Comparison of ENCODE assay signal across 8 cellular contexts in the genomic region with DNA sequence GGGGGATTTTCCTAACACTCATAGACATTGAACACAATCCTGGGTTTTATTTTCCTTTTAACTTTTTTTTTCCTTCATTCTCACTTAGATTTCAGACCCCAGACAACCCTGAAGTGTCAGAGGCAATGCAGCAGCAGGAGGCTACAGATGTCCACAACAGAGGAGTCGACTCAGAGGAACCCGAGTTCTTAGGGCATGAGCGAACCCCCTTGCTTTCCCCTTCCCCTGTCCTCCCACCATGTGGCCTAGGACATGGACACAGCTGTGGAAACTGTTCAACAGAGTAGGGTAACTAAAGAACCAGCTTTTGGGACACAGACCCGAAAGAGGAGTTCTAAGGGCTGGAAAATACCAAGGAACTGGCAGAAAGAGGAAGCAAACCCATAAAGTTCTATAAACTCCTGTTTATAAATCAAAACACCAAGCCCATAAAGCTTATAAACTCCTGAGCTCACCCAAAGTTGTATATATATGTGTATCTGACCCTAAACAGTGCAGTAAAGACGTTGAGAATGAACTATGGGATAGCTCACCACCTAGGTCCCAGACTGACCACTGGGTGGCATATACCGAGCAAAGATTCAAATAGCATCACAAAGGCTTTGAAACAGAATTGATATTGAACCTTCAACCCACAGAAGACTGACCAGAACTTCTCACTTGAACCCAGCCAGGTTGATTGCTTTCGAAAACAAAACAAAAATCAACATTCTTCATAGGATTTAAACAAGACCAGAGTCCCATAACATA. TPM values are rescaled to one million over a fixed set of nuclear protein-coding genes. Genes with fewer than 3 reads are reported as not detected.
DNase-seq lines count a peak whose midpoint lies in the region; ATAC-seq, FAIRE-seq and TF ChIP-seq lines count a peak whose summit lies in the region.

No MANE protein-coding gene starts in this region.

- no peaks in the 10 kb centered on the region for H4K20me1 ChIP-seq in GM12878 (ENCODE audit: control insufficient read depth, insufficient read depth)

- SMC1A ChIA-PET in GM12878 (lab: Charles Lee; ENCODE audit: uncharacterized antibody, unreplicated experiment): interaction anchor here (0.8 to 0.9 kb wide), 2 partner anchors 34 to 75 kb away, joined by 3 to 4 read pairs; no protein-coding TSS in a partner anchor

- H3K9ac ChIP-seq in GM12878 (ENCODE audit: control insufficient read depth, insufficient read depth, low read length): no peak overlapping the region

- H3K27me3 ChIP-seq in GM12878 (replicated peaks in 1 of 2; ENCODE audit: control insufficient read depth in 2 of 2, insufficient read depth in 2 of 2, low read length in 1 of 2): 0 out of 4 replicates have a peak, but pooled peaks cover 0 to 2% of the 10 kb centered on the region in 2 experiments
- no peaks in the 10 kb centered on the region for H3K27me3 ChIP-seq in layer of hippocampus (ENCODE audit: control insufficient read depth, insufficient read depth, low read length)

- H3K4me3 ChIP-seq in AG09309 (ENCODE audit: control insufficient read depth, low read depth, low read length): no peak overlapping the region
- no peak overlapping the region for H3K4me3 ChIP-seq in GM12878

- in situ Hi-C loops in GM12878 (cut with MboI): no loop called here

- no peak overlapping the region for H3K4me2 ChIP-seq in GM12878 (ENCODE audit: control insufficient read depth, insufficient read depth)

- intact Hi-C loops in GM12878 (cut with micrococcal nuclease; ENCODE audit: unreplicated experiment): loop anchor here (2.0 to 5.0 kb wide), 2 partner anchors 204 to 255 kb away; no protein-coding TSS in a partner anchor

- CTCF ChIA-PET in GM12878 (lab: Yijun Ruan, JAX): interaction anchor here (0.5 to 4.0 kb wide), 9 partner anchors 10 to 321 kb away, joined by 3 to 45 read pairs (median 6); no protein-coding TSS in a partner anchor

- no peak overlapping the region for H2AFZ ChIP-seq in GM12878 (ENCODE audit: control insufficient read depth, low read depth, low read length)

- BruUV-seq in GM12878 (replicated peaks; lab: Mats Ljungman, UMichigan): no TSS peak

- peak; percentile 95 for ATAC-seq in GM12878
- no peak for ATAC-seq in HG03469 (IDR thresholded peaks at IDR 0.05; ENCODE audit: unreplicated experiment)

- no peaks in the 10 kb centered on the region for H3K36me3 ChIP-seq in GM12878 (ENCODE audit: control insufficient read depth in 2 of 2, insufficient read depth in 2 of 2, low read length in 1 of 2)

- no peaks in the 10 kb centered on the region for H3K9me3 ChIP-seq in GM12878 (replicated peaks; ENCODE audit: control insufficient read depth, insufficient read depth, low read length)

- FAIRE-seq in GM12878 (lab: Jason Lieb, UNC) (no peak), urothelium cell line (lab: Jason Lieb, UNC) (no peak)

- POLR2A ChIA-PET in GM12878 (lab: Charles Lee): no interaction called here

- no peak for DNase-seq in AG09309 (ENCODE audit: low read depth)
- peak; percentile 29 for DNase-seq in HT1080 (ENCODE audit: low read depth)
- no peak for DNase-seq in GM12878 (ENCODE audit: low read depth, low spot score)
- peak; percentile 39 for DNase-seq in urothelium cell line (ENCODE audit: low spot score)
- no peak for DNase-seq in T1000 (lab: John Stamatoyannopoulos, UW)
- DNase-seq in NCI-H748 (lab: John Stamatoyannopoulos, UW; ENCODE audit: unreplicated experiment): no peak

- H3K79me2 ChIP-seq in GM12878 (ENCODE audit: control insufficient read depth, insufficient read depth, low read length): no peaks in the 10 kb centered on the region

- TF ChIP-seq POLR2A in GM12878 (IDR thresholded peaks at IDR 0.05; ENCODE audit: low read depth, low read length): no peak

- TF ChIP-seq CTCF in AG09309 (IDR thresholded peaks at IDR 0.05; ENCODE audit: control insufficient read depth, insufficient read depth, low read depth, low read length, missing control alignments) (peak; percentile 69), GM12878 (IDR thresholded peaks at IDR 0.05 in 2 of 3, conservative IDR thresholded peaks at IDR 0.05 in 1 of 3; ENCODE audit: control insufficient read depth in 2 of 3, extremely low read depth in 1 of 3, insufficient read depth in 1 of 3, low read depth in 3 of 3, low read length in 3 of 3) (peak; percentile 38 to 43 (median 40); a peak in 5 of 6 replicates)

- no peaks in the 10 kb centered on the region for H3K4me1 ChIP-seq in GM12878 (ENCODE audit: control insufficient read depth, insufficient read depth, low read length)

- TF ChIP-seq RAD21 in GM12878 (IDR thresholded peaks at IDR 0.05; ENCODE audit: insufficient read depth, low read depth, low read length): peak; percentile 40

- RAD21 ChIA-PET in GM12878 (lab: Charles Lee; ENCODE audit: unreplicated experiment): interaction anchor here (0.7 to 2.7 kb wide), 5 partner anchors 11 to 1523 kb away, joined by 3 to 19 read pairs (median 5); no protein-coding TSS in a partner anchor

- WGBS in GM12878 (ENCODE audit: insufficient coverage, insufficient replicate concordance, low lambda C conversion rate, missing lambda C conversion rate): 9% methylated on average over 7 of the region's 7 CpGs

- H3K27ac ChIP-seq in GM12878 (ENCODE audit: control insufficient read depth, insufficient read depth) (no peak overlapping the region), layer of hippocampus (ENCODE audit: low read depth, low read length) (peak overlapping the region; percentile 47)

- no peak for TF ChIP-seq EP300 in GM12878 (IDR thresholded peaks at IDR 0.05; ENCODE audit: borderline replicate concordance in 1 of 2, control insufficient read depth in 1 of 2, low read depth in 2 of 2, low read length in 2 of 2)

TF ChIP-seq in GM12878, 131 proteins besides CTCF, POLR2A, EP300 and RAD21 (continues in another document):
- TF ChIP-seq SUPT20H (IDR thresholded peaks at IDR 0.05; ENCODE audit: borderline replicate concordance, control insufficient read depth, low read depth, low read length) (no peak), TARDBP (IDR thresholded peaks at IDR 0.05; ENCODE audit: borderline replicate concordance) (no peak), USF1 (IDR thresholded peaks at IDR 0.05; ENCODE audit: borderline replicate concordance, extremely low read length, insufficient read depth, low read depth, low read length) (no peak)

RNA-seq across cellular contexts. Expression of gene CMTM4, which starts 33.9 kb away (rescaled TPM):
- total RNA-seq in HT1080 (2014; rRNA removed; shearing (Covaris generic)): 27.0 and 34.4 TPM in 2 replicates
- polyA plus RNA-seq in HT1080 (2015; cell fraction: cytosol; rRNA removed): 22.7 and 30.2 TPM in 2 replicates
- 31.0 and 31.1 TPM in 2 replicates for polyA plus RNA-seq in HT1080 (2015; cell fraction: nucleus; rRNA removed)
- 0.38 and 0.88 TPM in 2 replicates for total RNA-seq in GM12878 (2013; cell fraction: nucleolus; rRNA removed)
- total RNA-seq in GM12878 (2014; rRNA removed): 0.11 and 0.16 TPM in 2 replicates
- 0.18 and 0.23 TPM in 2 replicates for total RNA-seq in GM12878 (2014; rRNA removed; fragmentation: Illumina TruSeq; extraction: Trizol)
- 0.21 and 0.53 TPM in 2 replicates for total RNA-seq in GM12878 (2021)
- polyA plus RNA-seq in GM12878 (2011; ENCODE audit: low read depth): 0.07 TPM
- polyA plus RNA-seq in GM12878 (2011; rRNA removed): 0.27 and 0.43 TPM in 2 replicates
- 0.28 and 0.34 TPM in 2 replicates for polyA plus RNA-seq in GM12878 (2011; cell fraction: cytosol; rRNA removed)
- 0.94 and 1.2 TPM in 2 replicates for polyA plus RNA-seq in GM12878 (2011; cell fraction: nucleus; rRNA removed)
- 0.09 and 0.18 TPM in 2 replicates for polyA plus RNA-seq in GM12878 (2012)
- polyA plus RNA-seq in GM12878 (2014; fragmentation: Illumina TruSeq; extraction: Trizol): 0.05 and 0.18 TPM in 2 replicates
- under 1 TPM; 0.02 to 0.08 TPM for polyA plus RNA-seq in GM12878 (2014; fragmentation: Nextera tagmentation; extraction: Ambion mirVana)
- polyA plus RNA-seq in GM12878 (2014; rRNA removed): 0.10 and 0.13 TPM in 2 replicates
- not detected for polyA plus RNA-seq in GM12878 (2016; fragmentation: Nextera tagmentation; extraction: Ambion mirVana)
- polyA minus RNA-seq in GM12878 (2011; rRNA and poly(A)+ RNA removed): 0.21 and 0.73 TPM in 2 replicates
- 0.52 and 0.67 TPM in 2 replicates for polyA minus RNA-seq in GM12878 (2011; cell fraction: cytosol; rRNA and poly(A)+ RNA removed)
- polyA minus RNA-seq in GM12878 (2011; cell fraction: nucleus; rRNA and poly(A)+ RNA removed): 0.12 and 0.38 TPM in 2 replicates

RNA-seq across cellular contexts. Expression of gene CMTM3, which starts 58.1 kb away (rescaled TPM):
- total RNA-seq in HT1080 (2014; rRNA removed; shearing (Covaris generic)): 24.0 and 40.9 TPM in 2 replicates
- polyA plus RNA-seq in HT1080 (2015; cell fraction: cytosol; rRNA removed): 56.1 and 57.6 TPM in 2 replicates
- 23.2 and 25.7 TPM in 2 replicates for polyA plus RNA-seq in HT1080 (2015; cell fraction: nucleus; rRNA removed)
- 11.5 and 12.5 TPM in 2 replicates for total RNA-seq in GM12878 (2013; cell fraction: nucleolus; rRNA removed)
- 11.7 and 12.8 TPM in 2 replicates for total RNA-seq in GM12878 (2014; rRNA removed)
- total RNA-seq in GM12878 (2014; rRNA removed; fragmentation: Illumina TruSeq; extraction: Trizol): 10.9 and 11.7 TPM in 2 replicates
- total RNA-seq in GM12878 (2021): 31.5 and 35.5 TPM in 2 replicates
- polyA plus RNA-seq in GM12878 (2011; ENCODE audit: low read depth): 9.4 TPM
- 28.7 and 47.4 TPM in 2 replicates for polyA plus RNA-seq in GM12878 (2011; rRNA removed)
- 49.0 and 53.8 TPM in 2 replicates for polyA plus RNA-seq in GM12878 (2011; cell fraction: cytosol; rRNA removed)
- polyA plus RNA-seq in GM12878 (2011; cell fraction: nucleus; rRNA removed): 34.3 and 35.4 TPM in 2 replicates
- 13.6 and 14.5 TPM in 2 replicates for polyA plus RNA-seq in GM12878 (2012)
- polyA plus RNA-seq in GM12878 (2014; fragmentation: Illumina TruSeq; extraction: Trizol): 16.0 and 25.2 TPM in 2 replicates
- 10 to 100 TPM in 1 of 2 experiments, 1 to 10 TPM in 1; 5.4 to 16.0 TPM for polyA plus RNA-seq in GM12878 (2014; fragmentation: Nextera tagmentation; extraction: Ambion mirVana)
- polyA plus RNA-seq in GM12878 (2014; rRNA removed): 32.0 and 37.1 TPM in 2 replicates
- polyA plus RNA-seq in GM12878 (2016; fragmentation: Nextera tagmentation; extraction: Ambion mirVana): 10 to 100 TPM; 38.8 to 42.3 TPM
- 23.6 and 48.8 TPM in 2 replicates for polyA minus RNA-seq in GM12878 (2011; rRNA and poly(A)+ RNA removed)
- polyA minus RNA-seq in GM12878 (2011; cell fraction: cytosol; rRNA and poly(A)+ RNA removed): 10.1 and 12.2 TPM in 2 replicates
- polyA minus RNA-seq in GM12878 (2011; cell fraction: nucleus; rRNA and poly(A)+ RNA removed): 8.3 and 16.8 TPM in 2 replicates

Comparison
In these comparisons a context has a peak if more than half of its experiments do, and no peak if none do; other contexts are left out.
1. DNase-seq: peak in HT1080 (single experiment) and urothelium cell line (single experiment); none in AG09309 (single experiment), GM12878 (single experiment), T1000 (single experiment) and NCI-H748 (single experiment).
2. RNA of gene CMTM4, which starts 33.9 kb away (total RNA-seq): 27.0 to 34.4 TPM in HT1080; 0.11 to 0.88 TPM in GM12878; every median in the first group is over 10 times any median in the second.